Comparison of ENCODE assay signal across 8 cellular contexts in genomic region chr6:132964101-132964867, GRCh38.
DNase-seq lines count a peak whose midpoint lies in the region; ATAC-seq lines count a peak whose summit lies in the region.

No MANE protein-coding gene starts in this region.

- peak; percentile 98 for DNase-seq in NCI-H146 treated with DMSO at 0.1 percent for 48 hours (lab: John Stamatoyannopoulos, UW; ENCODE audit: unreplicated experiment)
- peak; percentile 60 for DNase-seq in astrocyte of the hippocampus (ENCODE audit: low read depth, low spot score)
- DNase-seq in myocyte (ENCODE audit: low read depth) = peak; percentile 80
- no peak for DNase-seq in stimulated activated CD4-positive, alpha-beta T cell treated with anti-CD3 and anti-CD28 coated beads, Interleukin-15, amount 100 ng/mL, for 24 hours
- DNase-seq in activated CD8-positive, alpha-beta memory T cell treated with anti-CD3 and anti-CD28 coated beads, Interleukin-2, amount 50 U/mL, for 48 hours = no peak
- no peak for DNase-seq in nucleus accumbens (lab: John Stamatoyannopoulos, UW)

- ATAC-seq in GM18868 (IDR thresholded peaks at IDR 0.05; ENCODE audit: unreplicated experiment) (peak; percentile 66), HG03095 (IDR thresholded peaks at IDR 0.05; ENCODE audit: unreplicated experiment) (no peak)

Comparison
In these comparisons a context has a peak if more than half of its experiments do, and no peak if none do; other contexts are left out.
1. DNase-seq: peak in NCI-H146 treated with DMSO at 0.1 percent for 48 hours (single experiment), astrocyte of the hippocampus (single experiment) and myocyte (single experiment); none in stimulated activated CD4-positive, alpha-beta T cell treated with anti-CD3 and anti-CD28 coated beads, Interleukin-15, amount 100 ng/mL, for 24 hours (single experiment), activated CD8-positive, alpha-beta memory T cell treated with anti-CD3 and anti-CD28 coated beads, Interleukin-2, amount 50 U/mL, for 48 hours (single experiment) and nucleus accumbens (0 of 56).